8 cellular contexts compared by ENCODE assay signal in genomic region chr11:17528181-17528691, GRCh38. TPM values are rescaled to one million over a fixed set of nuclear protein-coding genes. Genes with fewer than 3 reads are reported as not detected.
DNase-seq lines count a peak whose midpoint lies in the region; ATAC-seq and TF ChIP-seq lines count a peak whose summit lies in the region.

No MANE protein-coding gene starts in this region.

- H3K9me3 ChIP-seq in Panc1 (ENCODE audit: control insufficient read depth, insufficient read depth, low read depth, low read length) = no peaks in the 10 kb centered on the region

- H3K27ac Mint-ChIP-seq in activated naive CD4-positive, alpha-beta T cell treated with anti-CD3 and anti-CD28 coated beads, Interleukin-2, amount 10 ng/mL, durations not matched to agents 7 days and 5 days = no peak overlapping the region
- H3K27ac Mint-ChIP-seq in progenitor cell of endocrine pancreas = no peak overlapping the region

- no peaks in the 10 kb centered on the region for H3K4me1 Mint-ChIP-seq in activated naive CD4-positive, alpha-beta T cell treated with anti-CD3 and anti-CD28 coated beads, Interleukin-2, amount 10 ng/mL, durations not matched to agents 7 days and 5 days
- H3K4me1 Mint-ChIP-seq in progenitor cell of endocrine pancreas (ENCODE audit: low read depth) = peaks cover 5% of the 10 kb centered on the region

- no peaks in the 10 kb centered on the region for H3K4me1 ChIP-seq in Panc1 (ENCODE audit: control insufficient read depth, insufficient read depth, low read length)

- H3K36me3 ChIP-seq in Panc1 (ENCODE audit: control insufficient read depth, insufficient read depth, low read length) = no peaks in the 10 kb centered on the region

- POLR2A ChIA-PET in AG04449 (lab: Yijun Ruan, JAX) (no interaction called here), Panc1 (lab: Charles Lee) (no interaction called here)

- TF ChIP-seq CTCF in AG04449 (IDR thresholded peaks at IDR 0.05; ENCODE audit: insufficient read depth, low read length, missing control alignments) = peak; percentile 75
- TF ChIP-seq CTCF in Panc1 (IDR thresholded peaks at IDR 0.05) = peak; percentile 92
- TF ChIP-seq CTCF in progenitor cell of endocrine pancreas (IDR thresholded peaks at IDR 0.05; ENCODE audit: unreplicated experiment) = peak; percentile 88

- no peaks in the 10 kb centered on the region for H3K36me3 Mint-ChIP-seq in activated naive CD4-positive, alpha-beta T cell treated with anti-CD3 and anti-CD28 coated beads, Interleukin-2, amount 10 ng/mL, durations not matched to agents 7 days and 5 days
- no peaks in the 10 kb centered on the region for H3K36me3 Mint-ChIP-seq in progenitor cell of endocrine pancreas (ENCODE audit: insufficient read depth)

- H3K9me3 Mint-ChIP-seq in activated naive CD4-positive, alpha-beta T cell treated with anti-CD3 and anti-CD28 coated beads, Interleukin-2, amount 10 ng/mL, durations not matched to agents 7 days and 5 days = no peaks in the 10 kb centered on the region
- no peaks in the 10 kb centered on the region for H3K9me3 Mint-ChIP-seq in progenitor cell of endocrine pancreas (ENCODE audit: low read depth)

- intact Hi-C loops in Panc1 (cut with micrococcal nuclease; ENCODE audit: unreplicated experiment) (loop anchor here (2.0 kb wide), 1 partner anchor 143 kb away; no protein-coding TSS in a partner anchor), head of caudate nucleus (cut with DNase I) (loop anchor here (5.0 kb wide), 1 partner anchor 146 kb away; no protein-coding TSS in a partner anchor)

- H3K4me3 ChIP-seq in AG04449 (ENCODE audit: low read depth, low read length) = no peak overlapping the region
- H3K4me3 ChIP-seq in Panc1 (ENCODE audit: low read depth in 2 of 2, low read length in 2 of 2) = no peak overlapping the region

- DNase-seq in AG04449 (ENCODE audit: low read depth, low spot score) (no peak), HPDE6-E6E7 (ENCODE audit: extremely low spot score) (peak; percentile 26), Panc1 (ENCODE audit: low read depth, low spot score) (peak; percentile 5), head of caudate nucleus (peak; percentile 62 to 89 (median 78)), progenitor cell of endocrine pancreas (ENCODE audit: low spot score, unreplicated experiment) (peak; percentile 64)
- DNase-seq in activated naive CD4-positive, alpha-beta T cell treated with anti-CD3 and anti-CD28 coated beads, Interleukin-2, amount 10 ng/mL, durations not matched to agents 7 days and 5 days = peak; percentile 65

- no peak overlapping the region for H3K27ac ChIP-seq in Panc1 (ENCODE audit: low read length)

- CTCF ChIA-PET in AG04449 (lab: Yijun Ruan, JAX) = interaction anchor here (0.6 to 5.3 kb wide), 19 partner anchors 9 to 598 kb away, joined by 3 to 65 read pairs (median 4); partner anchors contain the start of gene KCNJ11
- CTCF ChIA-PET in Panc1 (lab: Charles Lee) = interaction anchor here (0.6 to 2.1 kb wide), 12 partner anchors 9 to 460 kb away, joined by 3 to 16 read pairs (median 4); partner anchors contain the start of gene KCNJ11
- CTCF ChIA-PET in activated naive CD4-positive, alpha-beta T cell treated with anti-CD3 and anti-CD28 coated beads, Interleukin-2, amount 10 ng/mL, durations not matched to agents 7 days and 5 days (lab: Charles Lee) = interaction anchor here (0.6 to 3.5 kb wide), 32 partner anchors 8 to 582 kb away, joined by 3 to 49 read pairs (median 3); partner anchors contain the start of genes KCNJ11 and USH1C

- peak; percentile 77 for ATAC-seq in GM18907 (IDR thresholded peaks at IDR 0.05; ENCODE audit: unreplicated experiment)
- ATAC-seq in Panc1 = peak; percentile 90
- no peak for ATAC-seq in GM19324 (IDR thresholded peaks at IDR 0.05; ENCODE audit: low FRiP score, unreplicated experiment)

- in situ Hi-C loops in Panc1 (cut with HindIII; ENCODE audit: low pct_unique_long_range_greater_than_20kb, low sequenced_read_pairs) = no loop called here

- no TSS peak for BruUV-seq in Panc1 (replicated peaks; lab: Mats Ljungman, UMichigan)

- peaks cover 24% of the 10 kb centered on the region for H3K27me3 Mint-ChIP-seq in activated naive CD4-positive, alpha-beta T cell treated with anti-CD3 and anti-CD28 coated beads, Interleukin-2, amount 10 ng/mL, durations not matched to agents 7 days and 5 days
- peaks cover 16% of the 10 kb centered on the region for H3K27me3 Mint-ChIP-seq in progenitor cell of endocrine pancreas

- H3K27me3 ChIP-seq in Panc1 (ENCODE audit: control insufficient read depth, insufficient read depth, low read length) = no peaks in the 10 kb centered on the region; the same call in 1 of the 2 replicates

- H3K4me3 Mint-ChIP-seq in activated naive CD4-positive, alpha-beta T cell treated with anti-CD3 and anti-CD28 coated beads, Interleukin-2, amount 10 ng/mL, durations not matched to agents 7 days and 5 days = no peak overlapping the region
- H3K4me3 Mint-ChIP-seq in progenitor cell of endocrine pancreas (ENCODE audit: low read depth) = no peak overlapping the region

RNA-seq across cellular contexts. Expression of gene USH1C, which starts 16.0 kb away (rescaled TPM):
- total RNA-seq in Panc1 (2021; ENCODE audit: unreplicated experiment) = not detected
- polyA plus RNA-seq in Panc1 (2012; ENCODE audit: insufficient read length) = not detected
- total RNA-seq in progenitor cell of endocrine pancreas = 15.8 and 21.4 TPM in 2 replicates

RNA-seq across cellular contexts. Expression of gene OTOG, which starts 18.8 kb away (rescaled TPM):
- total RNA-seq in Panc1 (2021; ENCODE audit: unreplicated experiment) (not detected), progenitor cell of endocrine pancreas (0.78 and 1.5 TPM in 2 replicates)
- not detected for polyA plus RNA-seq in Panc1 (2012; ENCODE audit: insufficient read length)

RNA-seq across cellular contexts. Expression of gene ABCC8, which starts 51.6 kb away (rescaled TPM):
- 0.18 TPM for total RNA-seq in Panc1 (2021; ENCODE audit: unreplicated experiment)
- 0.23 TPM for polyA plus RNA-seq in Panc1 (2012; ENCODE audit: insufficient read length)
- 19.2 and 23.9 TPM in 2 replicates for total RNA-seq in progenitor cell of endocrine pancreas

Comparison
In these comparisons a context has a peak if more than half of its experiments do, and no peak if none do; other contexts are left out.
1. RNA of gene USH1C, which starts 16.0 kb away (total RNA-seq): 15.8 to 21.4 TPM in progenitor cell of endocrine pancreas; not detected in Panc1 (single experiment); every median in the first group is over 10 times any median in the second.
2. RNA of gene ABCC8, which starts 51.6 kb away (total RNA-seq): 19.2 to 23.9 TPM in progenitor cell of endocrine pancreas; 0.18 TPM in Panc1 (single experiment); every median in the first group is over 10 times any median in the second.
3. Peak in every context shown above with its lines, with median percentiles within 50 percentile points of each other: CTCF ChIP-seq.